1 cellular context compared by ENCODE assay signal in the genomic region with DNA sequence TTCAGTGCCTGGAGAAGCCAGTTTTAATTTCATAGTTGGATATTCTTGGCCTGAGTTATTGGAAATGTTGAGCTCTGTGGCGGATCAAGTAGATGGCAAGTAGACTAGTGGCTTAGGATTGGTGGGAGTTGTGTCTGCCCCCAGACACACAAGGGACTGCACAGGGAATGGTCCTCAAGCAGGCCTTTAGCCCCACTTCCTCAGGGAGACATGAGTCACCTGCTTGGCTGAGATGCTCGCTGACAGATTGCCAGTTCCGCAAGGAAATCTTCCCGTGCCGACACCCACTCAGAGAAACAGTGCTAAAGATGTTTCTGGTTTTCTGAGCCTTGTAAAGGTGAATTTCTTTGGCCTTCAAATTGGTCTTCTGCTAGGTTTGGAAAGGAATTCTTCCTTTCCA.
TF ChIP-seq lines count a peak whose summit lies in the region.

No MANE protein-coding gene starts in this region.

TF ChIP-seq in endothelial cell of umbilical vein, 7 proteins besides CTCF, POLR2A, EP300 and RAD21:
- no peak for TF ChIP-seq GATA2 (IDR thresholded peaks at IDR 0.05; ENCODE audit: insufficient read depth, insufficient read length, low read depth, low read length)
- peak; percentile 10 for TF ChIP-seq FOS (IDR thresholded peaks at IDR 0.05; ENCODE audit: borderline replicate concordance, insufficient read depth, low read length)
